Comparison of ENCODE assay signal across 2 cellular contexts in genomic region chr5:38516649-38517048, GRCh38. TPM values are rescaled to one million over a fixed set of nuclear protein-coding genes. Genes with fewer than 3 reads are reported as not detected.
"Had no signal": no experiment of that assay in that cellular context is flagged by ENCODE, and none has a peak within 500 bp of the region (broad histone marks: within the 10 kb centered on the region; RNA-seq: fewer than 3 reads in every experiment).

No MANE protein-coding gene starts in this region.

RNA-seq across cellular contexts. Expression of gene LIFR, which starts 39.8 kb away (rescaled TPM):
- polyA plus RNA-seq: immature natural killer cell; naive thymus-derived CD4-positive, alpha-beta T cell had no signal
